ENCODE assay signal across 16 cellular contexts in the genomic region with DNA sequence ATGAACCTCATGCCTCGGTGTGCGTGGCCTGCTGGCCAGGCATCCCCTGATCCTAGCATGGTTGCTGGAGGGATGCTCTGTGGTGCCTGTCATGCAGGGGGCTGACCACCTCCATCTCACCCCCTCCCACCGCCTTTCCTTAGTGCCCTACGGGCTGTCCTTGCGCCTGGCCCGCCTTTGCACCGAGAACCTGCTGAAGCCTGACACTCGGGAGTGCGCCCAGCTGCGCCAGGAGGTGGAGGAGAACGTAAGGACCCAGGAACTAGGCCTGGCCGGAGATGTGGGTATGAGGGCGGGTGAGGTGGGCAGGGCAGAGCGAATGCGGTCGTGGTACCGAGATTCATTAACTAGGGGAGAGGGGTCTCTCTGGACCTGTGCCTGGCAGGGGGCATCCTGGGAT. TPM values are rescaled to one million over a fixed set of nuclear protein-coding genes. Genes with fewer than 3 reads are reported as not detected.
DNase-seq lines count a peak whose midpoint lies in the region; ATAC-seq, FAIRE-seq and TF ChIP-seq lines count a peak whose summit lies in the region.
"Had no signal": no experiment of that assay in that cellular context is flagged by ENCODE, and none has a peak within 500 bp of the region (broad histone marks: within the 10 kb centered on the region; RNA-seq: fewer than 3 reads in every experiment).

No MANE protein-coding gene starts in this region.

- H3K23ac ChIP-seq in neuronal stem cell (ENCODE audit: low read depth, low read length, poor library complexity): peak overlapping the region; percentile 80

- peak overlapping the region; percentile 92 for H2BK15ac ChIP-seq in neuronal stem cell (ENCODE audit: low read length)

- TF ChIP-seq POLR2A in K562 (conservative IDR thresholded peaks at IDR 0.05): no peak

- DNase-seq in CD14-positive monocyte (ENCODE audit: low spot score) (no peak), K562 (ENCODE audit: extremely low read depth in 1 of 4, low spot score in 3 of 4) (no peak), neuronal stem cell (ENCODE audit: low spot score) (no peak), glomerular visceral epithelial cell (ENCODE audit: extremely low spot score) (no peak), EL (no peak), DMS53 treated with DMSO at 0.1 percent for 48 hours (lab: John Stamatoyannopoulos, UW; ENCODE audit: unreplicated experiment) (no peak)
- DNase-seq: BE2C; Calu3; CD8-positive, alpha-beta T cell; DND-41; GM23248; KBM-7 had no signal

- FAIRE-seq in K562 (lab: Jason Lieb, UNC): no peak
- FAIRE-seq: G401.6, GM12891 had no signal

- H2BK5ac ChIP-seq in neuronal stem cell (ENCODE audit: low read length): peak overlapping the region; percentile 94

- H2AFZ ChIP-seq in K562 (ENCODE audit: low read depth, low read length): no peak overlapping the region
- no peak overlapping the region for H2AFZ ChIP-seq in neuronal stem cell (ENCODE audit: low read length)
- H2AFZ ChIP-seq: GM23248 had no signal

- H3K36me3 ChIP-seq in BLaER1 (no peaks in the 10 kb centered on the region), K562 (ENCODE audit: control insufficient read depth, insufficient read depth, low read length) (no peaks in the 10 kb centered on the region), neuronal stem cell (replicated peaks in 1 of 2; ENCODE audit: control insufficient read depth in 2 of 2, insufficient read depth in 2 of 2, low read length in 2 of 2) (no peaks in the 10 kb centered on the region)
- H3K36me3 ChIP-seq: BE2C, HAP-1 had no signal

- H3K4me1 ChIP-seq in BLaER1 (peaks cover 15% of the 10 kb centered on the region), K562 (replicated peaks in 1 of 2; ENCODE audit: control insufficient read depth in 2 of 2, insufficient read depth in 2 of 2, low read length in 2 of 2) (peaks cover 0 to 48% of the 10 kb centered on the region in 2 experiments; a peak in 2 of 5 replicates), neuronal stem cell (ENCODE audit: control insufficient read depth in 2 of 2, insufficient read depth in 1 of 2, low read depth in 1 of 2, low read length in 2 of 2) (peaks cover 0 to 5% of the 10 kb centered on the region in 2 donors)
- H3K4me1 ChIP-seq: BE2C, HAP-1 had no signal

- H3K79me2 ChIP-seq in K562 (ENCODE audit: control insufficient read depth, insufficient read depth, low read length): no peaks in the 10 kb centered on the region

- H3K9me3 ChIP-seq in BLaER1 (no peaks in the 10 kb centered on the region), K562 (replicated peaks; ENCODE audit: control insufficient read depth, insufficient read depth, low read depth, low read length) (no peaks in the 10 kb centered on the region), neuronal stem cell (replicated peaks in 1 of 2; ENCODE audit: control insufficient read depth in 2 of 2, insufficient read depth in 1 of 2, low read depth in 1 of 2, low read length in 2 of 2) (no peaks in the 10 kb centered on the region)
- H3K9me3 ChIP-seq: BE2C, HAP-1 had no signal

- intact Hi-C loops in CD14-positive monocyte (cut with micrococcal nuclease) (loop anchor here in 1 of 2 donors (5.0 kb wide), 1 partner anchor 33 kb away; no protein-coding TSS in a partner anchor), K562 (cut with micrococcal nuclease) (no loop called here)

- ATAC-seq in K562: no peak
- ATAC-seq: CD8-positive, alpha-beta T cell had no signal

- H3K4me1 Mint-ChIP-seq in CD14-positive monocyte: peaks cover 23% of the 10 kb centered on the region

- H3K9me1 ChIP-seq in K562 (ENCODE audit: control insufficient read depth, insufficient read depth, low read length): peaks cover 4% of the 10 kb centered on the region

- CTCF ChIA-PET in K562 (lab: Yijun Ruan, JAX; ENCODE audit: low intra/inter-chr PET ratio): no interaction called here

- peaks cover 0 to 4% (median 0%) of the 10 kb centered on the region in 7 donors for H3K9me3 Mint-ChIP-seq in CD14-positive monocyte
- H3K9me3 Mint-ChIP-seq: CD8-positive, alpha-beta T cell had no signal

- peak overlapping the region; percentile 64 for H3K18ac ChIP-seq in neuronal stem cell (ENCODE audit: low read length)

- peak overlapping the region; percentile 81 for H2AK5ac ChIP-seq in neuronal stem cell (ENCODE audit: low read depth, low read length)

- no peak overlapping the region for H2BK120ac ChIP-seq in neuronal stem cell (ENCODE audit: low read depth, low read length)

- H3K14ac ChIP-seq in neuronal stem cell (ENCODE audit: low read length): peak overlapping the region; percentile 38

- peak overlapping the region; percentile 90 for H2BK12ac ChIP-seq in neuronal stem cell (ENCODE audit: low read length)

- 46% methylated on average over 17 of the region's 17 CpGs for WGBS in K562 (ENCODE audit: insufficient coverage, low coverage, missing lambda C conversion rate)
- WGBS in neuronal stem cell (ENCODE audit: extremely low coverage in 2 of 2, insufficient read length in 2 of 2, insufficient replicate concordance in 1 of 2), 2 donors: no CpG with 5 or more reads among the region's 17 CpGs

- H3K27ac ChIP-seq in BLaER1: peak overlapping the region; percentile 22; the same call in 1 of the 2 replicates
- H3K27ac ChIP-seq in K562 (ENCODE audit: extremely low read depth, low read depth, low read length): no peak overlapping the region
- no peak overlapping the region for H3K27ac ChIP-seq in neuronal stem cell (replicated peaks; ENCODE audit: low read length)
- H3K27ac ChIP-seq: GM23248 had no signal

- no peak overlapping the region for H4K91ac ChIP-seq in neuronal stem cell (ENCODE audit: low read depth, low read length, poor library complexity)

- H3K27ac Mint-ChIP-seq in CD14-positive monocyte: peak overlapping the region in 4 of 7 donors; percentile 2 to 68 (median 29)
- H3K27ac Mint-ChIP-seq: CD8-positive, alpha-beta T cell had no signal

- H4K8ac ChIP-seq in neuronal stem cell (ENCODE audit: low read depth, low read length): no peak overlapping the region

- peaks cover 3% of the 10 kb centered on the region in 2 donors for H3K36me3 Mint-ChIP-seq in CD14-positive monocyte
- H3K36me3 Mint-ChIP-seq: CD8-positive, alpha-beta T cell had no signal

- H3K4me3 Mint-ChIP-seq in CD14-positive monocyte: no peak overlapping the region
- H3K4me3 Mint-ChIP-seq: CD8-positive, alpha-beta T cell had no signal

- H3K9ac ChIP-seq in BLaER1 (no peak overlapping the region), K562 (ENCODE audit: insufficient read depth in 1 of 2, low read depth in 2 of 2, low read length in 2 of 2) (peak overlapping the region in 1 of 2 experiments; percentile 68; a peak in 2 of 4 replicates), neuronal stem cell (ENCODE audit: low read depth, low read length, poor library complexity) (no peak overlapping the region)
- H3K9ac ChIP-seq: GM23248 had no signal

- H3K79me1 ChIP-seq in neuronal stem cell (ENCODE audit: low read depth, low read length): peaks cover 4% of the 10 kb centered on the region

- H3K4ac ChIP-seq in neuronal stem cell (ENCODE audit: low read length): no peak overlapping the region

- H4K20me1 ChIP-seq in BLaER1: no peaks in the 10 kb centered on the region
- peaks cover 3% of the 10 kb centered on the region; the same call in 1 of the 2 replicates for H4K20me1 ChIP-seq in K562 (replicated peaks; ENCODE audit: control insufficient read depth, insufficient read depth, low read length)

- TF ChIP-seq RAD21 in K562 (CRISPR knock-in tag; conservative IDR thresholded peaks at IDR 0.05 in 1 of 2, IDR thresholded peaks at IDR 0.05 in 1 of 2): no peak

- TF ChIP-seq CTCF in CD14-positive monocyte (IDR thresholded peaks at IDR 0.05) (no peak), K562 (IDR thresholded peaks at IDR 0.05 in 2 of 3, conservative IDR thresholded peaks at IDR 0.05 in 1 of 3; ENCODE audit: insufficient read depth in 2 of 3, low read depth in 1 of 3, low read length in 3 of 3) (no peak)

- in situ Hi-C loops in K562 (cut with MboI): no loop called here

- no peak for TF ChIP-seq EP300 in K562 (IDR thresholded peaks at IDR 0.05; ENCODE audit: low read length)

- no peaks in the 10 kb centered on the region for H3K27me3 Mint-ChIP-seq in CD14-positive monocyte (ENCODE audit: low read depth in 3 of 3)

- no peaks in the 10 kb centered on the region for H3K27me3 ChIP-seq in BLaER1
- peaks cover 0 to 8% of the 10 kb centered on the region in 2 experiments; a peak in 2 of 5 replicates for H3K27me3 ChIP-seq in K562 (ENCODE audit: control insufficient read depth in 2 of 2, insufficient read depth in 2 of 2, low read length in 2 of 2)
- peaks cover 0 to 11% (median 0%) of the 10 kb centered on the region in 3 experiments for H3K27me3 ChIP-seq in neuronal stem cell (ENCODE audit: control insufficient read depth in 3 of 3, insufficient read depth in 3 of 3, low read depth in 1 of 3, low read length in 3 of 3)
- H3K27me3 ChIP-seq: BE2C had no signal

- H3K4me3 ChIP-seq in BLaER1 (no peak overlapping the region), K562 (no peak overlapping the region), neuronal stem cell (ENCODE audit: low read length in 2 of 2) (no peak overlapping the region)
- H3K4me3 ChIP-seq: GM23248, HAP-1 had no signal

- POLR2A ChIA-PET in K562 (lab: Yijun Ruan, JAX): no interaction called here

- no peak overlapping the region for H3K4me2 ChIP-seq in BLaER1
- no peak overlapping the region for H3K4me2 ChIP-seq in K562 (ENCODE audit: insufficient read depth, low read length)
- H3K4me2 ChIP-seq in neuronal stem cell (ENCODE audit: insufficient read depth, low read length, poor library complexity, severe bottlenecking): no peak overlapping the region

- BruUV-seq in K562 (replicated peaks; lab: Mats Ljungman, UMichigan): no TSS peak

RNA-seq across cellular contexts. Expression of a gene that starts 19.0 kb away (rescaled TPM):
- polyA plus RNA-seq in CD14-positive monocyte: under 1 TPM in 1 of 2 donors, not detected in 1; 0.82 TPM
- 0.84 and 1.1 TPM in 2 replicates for total RNA-seq in K562 (2011; cell fraction: chromatin; rRNA removed; ENCODE audit: low replicate concordance)
- 1.7 and 2.4 TPM in 2 replicates for total RNA-seq in K562 (2011; cell fraction: nucleolus; rRNA removed)
- total RNA-seq in K562 (2011; cell fraction: nucleoplasm; rRNA removed): 1.4 and 1.9 TPM in 2 replicates
- 0.05 and 0.82 TPM in 2 replicates for total RNA-seq in K562 (2014; rRNA removed)
- not detected in 2 replicates for total RNA-seq in K562 (2014; rRNA removed; fragmentation: Illumina TruSeq; extraction: Trizol)
- total RNA-seq in K562 (2015; rRNA removed; fragmentation: Illumina TruSeq; extraction: Trizol): 0.25 and 0.26 TPM in 2 replicates
- 0.89 and 2.8 TPM in 2 replicates for total RNA-seq in K562 (2021)
- polyA plus RNA-seq in K562 (2011; rRNA removed): 0.95 and 1.3 TPM in 2 replicates
- polyA plus RNA-seq in K562 (2011; cell fraction: cytosol; rRNA removed): 1.1 and 2.0 TPM in 2 replicates
- 2.3 and 2.6 TPM in 2 replicates for polyA plus RNA-seq in K562 (2011; cell fraction: nucleus; rRNA removed)
- polyA plus RNA-seq in K562 (2012): 1.9 and 4.1 TPM in 2 replicates
- polyA plus RNA-seq in K562 (2014; fragmentation: Illumina TruSeq; extraction: Trizol): 0.58 and 0.86 TPM in 2 replicates
- polyA plus RNA-seq in K562 (2014; fragmentation: Nextera tagmentation; extraction: Ambion mirVana): not detected
- polyA plus RNA-seq in K562 (2014; rRNA removed): 0.93 and 1.2 TPM in 2 replicates
- polyA minus RNA-seq in K562 (2011; rRNA and poly(A)+ RNA removed): 0.24 and 0.32 TPM in 2 replicates
- polyA minus RNA-seq in K562 (2011; cell fraction: cytosol; rRNA and poly(A)+ RNA removed): 3.4 and 4.2 TPM in 2 replicates
- polyA minus RNA-seq in K562 (2011; cell fraction: nucleus; rRNA and poly(A)+ RNA removed): 0.89 and 1.2 TPM in 2 replicates
- polyA plus RNA-seq in neuronal stem cell (2013, experiment 1 of 2): 1.5 TPM
- polyA plus RNA-seq in neuronal stem cell (2013, experiment 2 of 2): 2.0 TPM

RNA-seq across cellular contexts. Expression of a gene that starts 24.8 kb away (rescaled TPM):
- polyA plus RNA-seq in CD14-positive monocyte (100 to 1,000 TPM in 1 of 2 donors, 10 to 100 TPM in 1; 84.3 to 108 TPM), K562 (2011; rRNA removed) (17.4 and 31.4 TPM in 2 replicates), K562 (2014; fragmentation: Illumina TruSeq; extraction: Trizol) (6.1 and 15.8 TPM in 2 replicates), K562 (2014; fragmentation: Nextera tagmentation; extraction: Ambion mirVana) (1 to 10 TPM in 1 of 2 experiments, under 1 TPM in 1; 0.45 to 2.1 TPM), K562 (2014; rRNA removed) (36.4 and 40.3 TPM in 2 replicates)
- total RNA-seq in K562 (2011; cell fraction: chromatin; rRNA removed; ENCODE audit: low replicate concordance): 12.6 and 46.2 TPM in 2 replicates
- 46.2 and 53.6 TPM in 2 replicates for total RNA-seq in K562 (2011; cell fraction: nucleolus; rRNA removed)
- 21.6 and 27.1 TPM in 2 replicates for total RNA-seq in K562 (2011; cell fraction: nucleoplasm; rRNA removed)
- total RNA-seq in K562 (2014; rRNA removed) (51.6 and 58.5 TPM in 2 replicates), K562 (2014; rRNA removed; fragmentation: Illumina TruSeq; extraction: Trizol) (2.2 and 4.2 TPM in 2 replicates), K562 (2015; rRNA removed; fragmentation: Illumina TruSeq; extraction: Trizol) (23.2 and 23.4 TPM in 2 replicates), K562 (2021) (41.6 and 46.7 TPM in 2 replicates)
- polyA plus RNA-seq in K562 (2011; cell fraction: cytosol; rRNA removed): 40.3 and 101 TPM in 2 replicates
- 71.0 and 91.6 TPM in 2 replicates for polyA plus RNA-seq in K562 (2011; cell fraction: nucleus; rRNA removed)
- 29.9 and 60.2 TPM in 2 replicates for polyA plus RNA-seq in K562 (2012)
- polyA minus RNA-seq in K562 (2011; rRNA and poly(A)+ RNA removed): 7.4 and 9.8 TPM in 2 replicates
- polyA minus RNA-seq in K562 (2011; cell fraction: cytosol; rRNA and poly(A)+ RNA removed): 23.4 and 30.8 TPM in 2 replicates
- polyA minus RNA-seq in K562 (2011; cell fraction: nucleus; rRNA and poly(A)+ RNA removed): 18.3 and 25.1 TPM in 2 replicates
- polyA plus RNA-seq in neuronal stem cell (2013, experiment 1 of 2): 20.1 TPM
- 18.5 TPM for polyA plus RNA-seq in neuronal stem cell (2013, experiment 2 of 2)

RNA-seq across cellular contexts. Expression of a gene that starts 44.4 kb away (rescaled TPM):
- 1 to 10 TPM; 6.3 to 7.8 TPM for polyA plus RNA-seq in CD14-positive monocyte
- 112 and 148 TPM in 2 replicates for total RNA-seq in K562 (2011; cell fraction: chromatin; rRNA removed; ENCODE audit: low replicate concordance)
- 60.9 and 67.9 TPM in 2 replicates for total RNA-seq in K562 (2011; cell fraction: nucleolus; rRNA removed)
- 116 and 161 TPM in 2 replicates for total RNA-seq in K562 (2011; cell fraction: nucleoplasm; rRNA removed)
- total RNA-seq in K562 (2014; rRNA removed): 12.8 and 16.0 TPM in 2 replicates
- 24.8 and 27.6 TPM in 2 replicates for total RNA-seq in K562 (2014; rRNA removed; fragmentation: Illumina TruSeq; extraction: Trizol)
- 25.8 and 27.7 TPM in 2 replicates for total RNA-seq in K562 (2015; rRNA removed; fragmentation: Illumina TruSeq; extraction: Trizol)
- total RNA-seq in K562 (2021): 22.2 and 26.7 TPM in 2 replicates
- 38.6 and 38.7 TPM in 2 replicates for polyA plus RNA-seq in K562 (2011; rRNA removed)
- polyA plus RNA-seq in K562 (2011; cell fraction: cytosol; rRNA removed): 17.7 and 26.9 TPM in 2 replicates
- polyA plus RNA-seq in K562 (2011; cell fraction: nucleus; rRNA removed): 31.3 and 35.3 TPM in 2 replicates
- polyA plus RNA-seq in K562 (2012): 20.2 and 24.9 TPM in 2 replicates
- polyA plus RNA-seq in K562 (2014; fragmentation: Illumina TruSeq; extraction: Trizol): 36.5 and 38.1 TPM in 2 replicates
- 10 to 100 TPM; 13.7 to 18.8 TPM for polyA plus RNA-seq in K562 (2014; fragmentation: Nextera tagmentation; extraction: Ambion mirVana)
- 24.2 and 25.4 TPM in 2 replicates for polyA plus RNA-seq in K562 (2014; rRNA removed)
- 25.3 and 43.9 TPM in 2 replicates for polyA minus RNA-seq in K562 (2011; rRNA and poly(A)+ RNA removed)
- polyA minus RNA-seq in K562 (2011; cell fraction: cytosol; rRNA and poly(A)+ RNA removed): 6.6 and 14.4 TPM in 2 replicates
- 17.8 and 34.1 TPM in 2 replicates for polyA minus RNA-seq in K562 (2011; cell fraction: nucleus; rRNA and poly(A)+ RNA removed)
- polyA plus RNA-seq in neuronal stem cell (2013, experiment 1 of 2): 25.1 TPM
- 26.8 TPM for polyA plus RNA-seq in neuronal stem cell (2013, experiment 2 of 2)
